9 cellular contexts compared by ENCODE assay signal in genomic region chr2:46351388-46352141, GRCh38. TPM values are rescaled to one million over a fixed set of nuclear protein-coding genes. Genes with fewer than 3 reads are reported as not detected.
DNase-seq lines count a peak whose midpoint lies in the region; ATAC-seq and TF ChIP-seq lines count a peak whose summit lies in the region.
"Had no signal": no experiment of that assay in that cellular context is flagged by ENCODE, and none has a peak within 500 bp of the region (broad histone marks: within the 10 kb centered on the region; RNA-seq: fewer than 3 reads in every experiment).

No MANE protein-coding gene starts in this region.

- H3K36me3 ChIP-seq in lung (ENCODE audit: control insufficient read depth in 2 of 2, insufficient read depth in 2 of 2, low read length in 2 of 2), result peaks cover 17 to 42% of the 10 kb centered on the region in 2 donors

- no peak overlapping the region for H3K4me3 ChIP-seq in lung

- TF ChIP-seq CTCF in lung (IDR thresholded peaks at IDR 0.05; ENCODE audit: control extremely low read depth, extremely low read depth) (no peak), GM10248 (IDR thresholded peaks at IDR 0.05; ENCODE audit: control extremely low read depth, extremely low read depth, low read depth, missing control alignments) (no peak)

- H3K27me3 ChIP-seq in lung (ENCODE audit: control insufficient read depth, insufficient read depth), result no peaks in the 10 kb centered on the region

- peaks cover 23 to 33% of the 10 kb centered on the region in 2 donors for H3K4me1 ChIP-seq in lung (ENCODE audit: control insufficient read depth in 2 of 2, insufficient read depth in 2 of 2, low read length in 2 of 2)

- H3K27ac ChIP-seq in lung (ENCODE audit: low read depth in 1 of 2, low read length in 1 of 2), result peak overlapping the region; percentile 56 to 68

- POLR2A ChIA-PET in GM10248 (lab: Yijun Ruan, JAX), result no interaction called here

- 30 to 41% methylated on average over 14 of the region's 14 CpGs for WGBS in lung, 2 donors

- H3K9me3 ChIP-seq in lung (ENCODE audit: control insufficient read depth in 2 of 2, insufficient read depth in 1 of 2, low read length in 1 of 2), result no peaks in the 10 kb centered on the region

- CTCF ChIA-PET in GM10248 (lab: Yijun Ruan, JAX), result interaction anchor here (0.8 kb wide), 1 partner anchor 12 kb away, joined by 4 read pairs; no protein-coding TSS in a partner anchor

- ATAC-seq in lung (ENCODE audit: insufficient read depth, low FRiP score), result peak; percentile 55
- no peak for ATAC-seq in HG03378 (IDR thresholded peaks at IDR 0.05; ENCODE audit: unreplicated experiment)

- DNase-seq in T-helper 2 cell, result peak; percentile 17 to 90 (median 46)
- peak; percentile 73 for DNase-seq in activated naive CD4-positive, alpha-beta T cell treated with Interleukin-2 at 50 U/mL for 16 hours
- DNase-seq in lung (ENCODE audit: low spot score), result no peak
- peak; percentile 60 for DNase-seq in stimulated activated CD8-positive, alpha-beta memory T cell treated with anti-CD3 and anti-CD28 coated beads, Interleukin-4, amount 100 ng/mL, for 24 hours (ENCODE audit: low read depth)
- DNase-seq in NCI-H82 (lab: John Stamatoyannopoulos, UW), result no peak
- no peak for DNase-seq in DMS153 (lab: John Stamatoyannopoulos, UW)
- no peak for DNase-seq in GM10248 (ENCODE audit: extremely low spot score)

RNA-seq across cellular contexts. Expression of gene EPAS1, which starts 54.4 kb away (rescaled TPM):
- total RNA-seq in lung, result 1,000 to 10,000 TPM in 1 of 2 donors, 100 to 1,000 TPM in 1; 424 to 1,051 TPM
- 100 to 1,000 TPM; 233 to 337 TPM for polyA plus RNA-seq in lung
- polyA plus RNA-seq: neural cell had no signal

Comparison
In these comparisons a context has a peak if more than half of its experiments do, and no peak if none do; other contexts are left out.
1. DNase-seq: peak in T-helper 2 cell (5 of 5), activated naive CD4-positive, alpha-beta T cell treated with Interleukin-2 at 50 U/mL for 16 hours (single experiment) and stimulated activated CD8-positive, alpha-beta memory T cell treated with anti-CD3 and anti-CD28 coated beads, Interleukin-4, amount 100 ng/mL, for 24 hours (single experiment); none in lung (single experiment), NCI-H82 (single experiment), DMS153 (single experiment) and GM10248 (single experiment).